In genomic region chr19:2477141-2477710, GRCh38 we compare ENCODE assay signal across 8 cellular contexts. TPM values are rescaled to one million over a fixed set of nuclear protein-coding genes. Genes with fewer than 3 reads are reported as not detected.
DNase-seq lines count a peak whose midpoint lies in the region; ATAC-seq and TF ChIP-seq lines count a peak whose summit lies in the region.

No MANE protein-coding gene starts in this region.

- H3K4me1 ChIP-seq in iPS DF 6.9 (ENCODE audit: control insufficient read depth, insufficient read depth, low read length) (peaks cover 5% of the 10 kb centered on the region; the same call in 1 of the 2 replicates), skeletal muscle satellite cell (ENCODE audit: control insufficient read depth, insufficient read depth, low read length) (peaks cover 4% of the 10 kb centered on the region)

- ATAC-seq in GM18909 (IDR thresholded peaks at IDR 0.05; ENCODE audit: poor library complexity, unreplicated experiment): no peak
- no peak for ATAC-seq in HG03039 (IDR thresholded peaks at IDR 0.05; ENCODE audit: unreplicated experiment)
- ATAC-seq in HG03025 (IDR thresholded peaks at IDR 0.05; ENCODE audit: low FRiP score, unreplicated experiment): no peak

- H3K4me3 ChIP-seq in AG10803 (ENCODE audit: low read length): peak overlapping the region; percentile 100
- H3K4me3 ChIP-seq in iPS DF 6.9 (ENCODE audit: low read length): peak overlapping the region; percentile 74; the same call in 1 of the 2 replicates
- H3K4me3 ChIP-seq in skeletal muscle satellite cell (ENCODE audit: low read length): peak overlapping the region; percentile 99

- H3K9me3 ChIP-seq in KOPT-K1 (ENCODE audit: insufficient read depth, low read length, poor library complexity, severe bottlenecking) (peaks cover 9% of the 10 kb centered on the region), iPS DF 6.9 (ENCODE audit: control insufficient read depth, insufficient read depth, low read length) (no peaks in the 10 kb centered on the region), skeletal muscle satellite cell (replicated peaks; ENCODE audit: low read length) (no peaks in the 10 kb centered on the region)

- H3K27ac ChIP-seq in KOPT-K1 (ENCODE audit: low read depth, low read length, poor library complexity, severe bottlenecking) (peak overlapping the region; percentile 81), angular gyrus (ENCODE audit: low read depth, low read length) (peak overlapping the region; percentile 88), iPS DF 6.9 (ENCODE audit: low read length) (no peak overlapping the region)

- peak overlapping the region; percentile 97 for H3K9ac ChIP-seq in skeletal muscle satellite cell (ENCODE audit: low read depth, low read length)

- H3K27me3 ChIP-seq in iPS DF 6.9 (ENCODE audit: control insufficient read depth, insufficient read depth, low read length) (no peaks in the 10 kb centered on the region), skeletal muscle satellite cell (ENCODE audit: control insufficient read depth, insufficient read depth, low read length) (no peaks in the 10 kb centered on the region)

- no CpG with 5 or more reads among the region's 27 CpGs for WGBS in iPS DF 6.9 (ENCODE audit: insufficient coverage, insufficient read length)

- no peak for DNase-seq in AG10803 (ENCODE audit: low read depth)
- no peak for DNase-seq in iPS DF 6.9 (ENCODE audit: low read depth, low spot score)

- no peak for TF ChIP-seq CTCF in AG10803 (conservative IDR thresholded peaks at IDR 0.05; ENCODE audit: low read length)

- H3K36me3 ChIP-seq in KOPT-K1 (ENCODE audit: insufficient read depth, low read length): peaks cover 7% of the 10 kb centered on the region; the same call in 1 of the 2 replicates
- H3K36me3 ChIP-seq in iPS DF 6.9 (ENCODE audit: control insufficient read depth, insufficient read depth, low read length): no peaks in the 10 kb centered on the region
- peaks cover 20% of the 10 kb centered on the region for H3K36me3 ChIP-seq in skeletal muscle satellite cell (ENCODE audit: insufficient read depth, low read length)

- H3K4me2 ChIP-seq in skeletal muscle satellite cell (ENCODE audit: low read length): peak overlapping the region; percentile 89

RNA-seq across cellular contexts. Expression of gene GADD45B, which starts 1.3 kb away (rescaled TPM):
- 47.4 and 61.6 TPM in 2 replicates for total RNA-seq in skeletal muscle satellite cell (2012; rRNA removed)

RNA-seq across cellular contexts. Expression of gene LMNB2, which starts 20.5 kb away (rescaled TPM):
- 81.4 and 91.5 TPM in 2 replicates for total RNA-seq in skeletal muscle satellite cell (2012; rRNA removed)

RNA-seq across cellular contexts. Expression of gene TIMM13, which starts 49.8 kb away (rescaled TPM):
- 52.0 and 53.0 TPM in 2 replicates for total RNA-seq in skeletal muscle satellite cell (2012; rRNA removed)
